In genomic region chr15:88015228-88015860, GRCh38 we compare ENCODE assay signal across 1 cellular context.
A peak's percentile ranks its signal among the peaks of the same experiment; 100 is the strongest.
TF ChIP-seq lines count a peak whose summit lies in the region.

No MANE protein-coding gene starts in this region.

TF ChIP-seq in K562, 482 proteins besides CTCF, POLR2A, EP300 and RAD21 (continued from another document):
- peak; percentile 83 for TF ChIP-seq ZNF407 (IDR thresholded peaks at IDR 0.05; ENCODE audit: low read depth)
